ENCODE assay signal across 19 cellular contexts in the genomic region with DNA sequence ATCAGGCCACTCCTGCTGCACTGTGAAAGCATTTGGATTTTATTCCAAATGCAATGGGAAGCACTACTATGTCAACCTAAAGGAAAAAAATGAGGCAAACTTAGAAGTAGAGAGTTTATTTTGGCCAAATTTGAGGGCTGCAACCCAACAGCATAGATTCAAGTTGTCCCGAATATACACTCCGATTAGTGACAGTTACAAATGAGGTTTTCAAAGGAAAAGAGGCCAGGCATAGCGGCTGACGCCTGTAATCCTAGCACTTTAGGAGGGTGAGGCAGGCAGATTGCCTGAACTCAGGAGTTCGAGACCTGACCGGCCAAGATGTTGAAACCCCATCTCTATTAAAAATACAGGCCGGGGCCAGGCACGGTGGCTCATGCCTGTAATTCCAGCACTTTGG.
DNase-seq lines count a peak whose midpoint lies in the region; ATAC-seq, FAIRE-seq and TF ChIP-seq lines count a peak whose summit lies in the region.
"Had no signal": no experiment of that assay in that cellular context is flagged by ENCODE, and none has a peak within 500 bp of the region (broad histone marks: within the 10 kb centered on the region; RNA-seq: fewer than 3 reads in every experiment).

No MANE protein-coding gene starts in this region.

- DNase-seq in H9 (no peak), HEK293T (ENCODE audit: extremely low spot score) (no peak), K562 (ENCODE audit: extremely low read depth in 1 of 4, low spot score in 3 of 4) (peak in 1 of 4 experiments; percentile 34), trophoblast cell (no peak)
- DNase-seq: C1 segment of cervical spinal cord; Calu3; CD4-positive, alpha-beta memory T cell; COR-L47; DMS53; DMS79 treated with DMSO at 0.1 percent for 48 hours; GF-D8; GM23248; HCEC 1CT; HFFc6 had no signal

- H3K4me3 ChIP-seq in K562 (no peak overlapping the region), trophoblast cell (ENCODE audit: low read depth, low read length) (no peak overlapping the region)
- H3K4me3 ChIP-seq: GM23248 had no signal

- no peaks in the 10 kb centered on the region; a peak in 1 of 5 replicates for H3K9me3 Mint-ChIP-seq in H9
- H3K9me3 Mint-ChIP-seq: CD4-positive, alpha-beta memory T cell; HFFc6 had no signal

- H2AK5ac ChIP-seq in H9 (ENCODE audit: insufficient read length, low read length) (no peak overlapping the region), trophoblast cell (ENCODE audit: low read length) (no peak overlapping the region)

- intact Hi-C loops in K562 (cut with micrococcal nuclease) = no loop called here

- no peaks in the 10 kb centered on the region for H4K20me1 ChIP-seq in H9 (ENCODE audit: control insufficient read depth, insufficient read depth, insufficient read length)
- H4K20me1 ChIP-seq in K562 (replicated peaks; ENCODE audit: control insufficient read depth, insufficient read depth, low read length) = no peaks in the 10 kb centered on the region

- no peaks in the 10 kb centered on the region for H3K23me2 ChIP-seq in H9 (ENCODE audit: insufficient read length, low read depth, low read length, poor library complexity, severe bottlenecking)

- no peak overlapping the region for H4K12ac ChIP-seq in trophoblast cell (ENCODE audit: low read depth, low read length)

- no peaks in the 10 kb centered on the region for H3K36me3 Mint-ChIP-seq in H9 (ENCODE audit: insufficient read depth in 1 of 3, low read depth in 3 of 3)
- H3K36me3 Mint-ChIP-seq: CD4-positive, alpha-beta memory T cell had no signal

- H3K14ac ChIP-seq in H9 (ENCODE audit: insufficient read depth, low read length) (no peak overlapping the region), trophoblast cell (ENCODE audit: low read length) (no peak overlapping the region)

- no peak overlapping the region for H3T11ph ChIP-seq in H9 (ENCODE audit: low read length)

- H3K4me1 Mint-ChIP-seq in H9 = peaks cover 4 to 7% of the 10 kb centered on the region in 2 experiments
- H3K4me1 Mint-ChIP-seq: CD4-positive, alpha-beta memory T cell had no signal

- BruUV-seq in K562 (replicated peaks; lab: Mats Ljungman, UMichigan) = no TSS peak

- H2BK20ac ChIP-seq in H9 (ENCODE audit: low read depth, low read length, poor library complexity, severe bottlenecking) = no peak overlapping the region

- H2BK12ac ChIP-seq in H9 (ENCODE audit: insufficient read length, low read depth, low read length) (no peak overlapping the region), trophoblast cell (ENCODE audit: low read length) (peak overlapping the region; percentile 50)

- TF ChIP-seq EP300 in K562 (IDR thresholded peaks at IDR 0.05; ENCODE audit: low read length) = no peak

- no peak overlapping the region for H4K5ac ChIP-seq in H9 (ENCODE audit: insufficient read length, low read depth, low read length)

- no peaks in the 10 kb centered on the region for H3K79me2 ChIP-seq in H9 (ENCODE audit: insufficient read depth, low read length)
- H3K79me2 ChIP-seq in K562 (ENCODE audit: control insufficient read depth, insufficient read depth, low read length) = no peaks in the 10 kb centered on the region
- no peaks in the 10 kb centered on the region for H3K79me2 ChIP-seq in trophoblast cell (ENCODE audit: control insufficient read depth, insufficient read depth, low read length, poor library complexity)

- no peak for TF ChIP-seq RAD21 in K562 (CRISPR knock-in tag; conservative IDR thresholded peaks at IDR 0.05 in 1 of 2, IDR thresholded peaks at IDR 0.05 in 1 of 2)

- peak overlapping the region in 2 of 3 experiments; percentile 7 to 68; a peak in 2 of 7 replicates for H3K27ac Mint-ChIP-seq in H9
- H3K27ac Mint-ChIP-seq: CD4-positive, alpha-beta memory T cell; HFFc6 had no signal

- CTCF ChIA-PET in HEK293T (lab: Yijun Ruan, JAX) (no interaction called here), K562 (lab: Yijun Ruan, JAX; ENCODE audit: low intra/inter-chr PET ratio) (no interaction called here)

- in situ Hi-C loops in K562 (cut with MboI) = no loop called here

- H3K4me2 ChIP-seq in H9 (ENCODE audit: insufficient read depth, insufficient read length, low read length) (no peak overlapping the region), K562 (ENCODE audit: insufficient read depth, low read length) (no peak overlapping the region), trophoblast cell (ENCODE audit: low read length) (no peak overlapping the region)

- no peak overlapping the region for H3K56ac ChIP-seq in H9 (ENCODE audit: insufficient read length, low read depth, low read length)

- H3K4ac ChIP-seq in H9 (ENCODE audit: low read depth, low read length) (no peak overlapping the region), trophoblast cell (ENCODE audit: low read depth, low read length) (no peak overlapping the region)

- H3K23ac ChIP-seq in H9 (ENCODE audit: insufficient read length, low read depth, low read length) (no peak overlapping the region), trophoblast cell (ENCODE audit: low read length) (no peak overlapping the region)

- H2BK15ac ChIP-seq in H9 (ENCODE audit: low read depth, low read length) = no peak overlapping the region

- no peak for TF ChIP-seq POLR2A in K562 (conservative IDR thresholded peaks at IDR 0.05)

- H3K9me1 ChIP-seq in K562 (ENCODE audit: control insufficient read depth, insufficient read depth, low read length) = no peaks in the 10 kb centered on the region

- H4K91ac ChIP-seq in H9 (ENCODE audit: insufficient read length, low read depth, low read length) = no peak overlapping the region
- no peak overlapping the region for H4K91ac ChIP-seq in trophoblast cell (ENCODE audit: low read depth, low read length)

- POLR2A ChIA-PET in HEK293T (lab: Yijun Ruan, JAX) = no interaction called here
- POLR2A ChIA-PET in K562 (lab: Yijun Ruan, JAX) = interaction anchor here (2.2 kb wide), 1 partner anchor 10 kb away, joined by 7 read pairs; no protein-coding TSS in a partner anchor

- H3K9me3 ChIP-seq in H9 (ENCODE audit: control insufficient read depth, low read depth, low read length) (no peaks in the 10 kb centered on the region), K562 (replicated peaks; ENCODE audit: control insufficient read depth, insufficient read depth, low read depth, low read length) (no peaks in the 10 kb centered on the region), trophoblast cell (ENCODE audit: insufficient read depth, low read depth, low read length) (no peaks in the 10 kb centered on the region)

- H2AFZ ChIP-seq in H9 (ENCODE audit: low read length) = no peak overlapping the region
- peak overlapping the region; percentile 35 for H2AFZ ChIP-seq in K562 (ENCODE audit: low read depth, low read length)
- no peak overlapping the region for H2AFZ ChIP-seq in trophoblast cell (ENCODE audit: insufficient read depth, low read length, poor library complexity)
- H2AFZ ChIP-seq: GM23248 had no signal

- no peaks in the 10 kb centered on the region for H3K27me3 Mint-ChIP-seq in H9 (ENCODE audit: low read depth)

- H3K4me1 ChIP-seq in H9 (ENCODE audit: insufficient read depth, low read length) (no peaks in the 10 kb centered on the region), K562 (replicated peaks in 1 of 2; ENCODE audit: control insufficient read depth in 2 of 2, insufficient read depth in 2 of 2, low read length in 2 of 2) (peaks cover 4 to 6% of the 10 kb centered on the region in 2 experiments; a peak in 3 of 5 replicates), trophoblast cell (ENCODE audit: control insufficient read depth in 1 of 2, insufficient read depth in 2 of 2, low read length in 2 of 2) (no peaks in the 10 kb centered on the region)

- H2BK120ac ChIP-seq in H9 (ENCODE audit: low read depth, low read length, poor library complexity, severe bottlenecking) (no peak overlapping the region), trophoblast cell (ENCODE audit: insufficient read depth, low read length, poor library complexity) (peak overlapping the region; percentile 11)

- WGBS in H9 (ENCODE audit: extremely low coverage, insufficient read length, low lambda C conversion rate) = no CpG with 5 or more reads among the region's 8 CpGs
- 34% methylated on average over 8 of the region's 8 CpGs for WGBS in K562 (ENCODE audit: insufficient coverage, low coverage, missing lambda C conversion rate)
- no CpG with 5 or more reads among the region's 8 CpGs for WGBS in trophoblast cell (ENCODE audit: extremely low coverage, insufficient coverage, insufficient read length)

- H4K8ac ChIP-seq in H9 (replicated peaks; ENCODE audit: insufficient read length, low read depth, low read length) (no peak overlapping the region), trophoblast cell (ENCODE audit: low read depth, low read length) (no peak overlapping the region)

- no peak for FAIRE-seq in K562 (lab: Jason Lieb, UNC)
- FAIRE-seq: GM12891, GM19239 had no signal

- peak; percentile 69 for ATAC-seq in K562
- no peak for ATAC-seq in HG03521 (IDR thresholded peaks at IDR 0.05; ENCODE audit: unreplicated experiment)
- no peak for ATAC-seq in HG02588 (IDR thresholded peaks at IDR 0.05; ENCODE audit: unreplicated experiment)
- no peak for ATAC-seq in HG02571 (IDR thresholded peaks at IDR 0.05; ENCODE audit: unreplicated experiment)

- H3K4me3 Mint-ChIP-seq in H9 = no peak overlapping the region
- H3K4me3 Mint-ChIP-seq: CD4-positive, alpha-beta memory T cell; HFFc6 had no signal

- no peak overlapping the region for H3K9ac ChIP-seq in H9 (ENCODE audit: extremely low read depth, insufficient read length, low read length)
- no peak overlapping the region for H3K9ac ChIP-seq in K562 (ENCODE audit: insufficient read depth in 1 of 2, low read depth in 2 of 2, low read length in 2 of 2)
- H3K9ac ChIP-seq in trophoblast cell (ENCODE audit: low read length) = no peak overlapping the region
- H3K9ac ChIP-seq: GM23248 had no signal

- TF ChIP-seq CTCF in H9 (conservative IDR thresholded peaks at IDR 0.05) = no peak
- TF ChIP-seq CTCF in K562 (IDR thresholded peaks at IDR 0.05 in 2 of 3, conservative IDR thresholded peaks at IDR 0.05 in 1 of 3; ENCODE audit: insufficient read depth in 2 of 3, low read depth in 1 of 3, low read length in 3 of 3) = no peak

- H2BK5ac ChIP-seq in H9 (ENCODE audit: insufficient read length, low read length) = no peak overlapping the region
- no peak overlapping the region for H2BK5ac ChIP-seq in trophoblast cell (ENCODE audit: low read depth, low read length, poor library complexity)

- no peak overlapping the region for H3K18ac ChIP-seq in H9 (ENCODE audit: insufficient read length, low read depth, low read length)
- no peak overlapping the region for H3K18ac ChIP-seq in trophoblast cell (ENCODE audit: low read length)

- H3K27ac ChIP-seq in H9 (ENCODE audit: insufficient read length, low read depth, low read length) (no peak overlapping the region), K562 (ENCODE audit: extremely low read depth, low read depth, low read length) (no peak overlapping the region), trophoblast cell (ENCODE audit: low read depth, low read length) (no peak overlapping the region)
- H3K27ac ChIP-seq: GM23248 had no signal

- no peaks in the 10 kb centered on the region for H3K79me1 ChIP-seq in H9 (ENCODE audit: insufficient read depth, low read depth, low read length, poor library complexity, severe bottlenecking)
- no peaks in the 10 kb centered on the region for H3K79me1 ChIP-seq in trophoblast cell (ENCODE audit: low read length)

- H3K36me3 ChIP-seq in K562 (ENCODE audit: control insufficient read depth, insufficient read depth, low read length) (no peaks in the 10 kb centered on the region), trophoblast cell (ENCODE audit: control insufficient read depth in 1 of 2, insufficient read depth in 2 of 2, low read length in 2 of 2) (no peaks in the 10 kb centered on the region)

- H3K27me3 ChIP-seq in H9 (ENCODE audit: insufficient read depth, low read length) (no peaks in the 10 kb centered on the region), K562 (ENCODE audit: control insufficient read depth in 2 of 2, insufficient read depth in 2 of 2, low read length in 2 of 2) (no peaks in the 10 kb centered on the region), trophoblast cell (ENCODE audit: insufficient read depth, low read length) (no peaks in the 10 kb centered on the region)
